ENCODE assay signal across 26 cellular contexts in genomic region chr22:27089303-27089702, GRCh38.
"Had no signal": no experiment of that assay in that cellular context is flagged by ENCODE, and none has a peak within 500 bp of the region (broad histone marks: within the 10 kb centered on the region; RNA-seq: fewer than 3 reads in every experiment).

No MANE protein-coding gene starts in this region.

- DNase-seq: activated B cell treated with CpG ODN at 0.5 μM for 24 hours; activated CD4-positive, alpha-beta T cell treated with anti-CD3 and anti-CD28 coated beads for 48 hours; activated CD4-positive, alpha-beta T cell treated with anti-CD3 and anti-CD28 coated beads, Interleukin-2, amount 50 U/mL, for 1 hour; activated CD4-positive, alpha-beta T cell treated with anti-CD3 and anti-CD28 coated beads, Interleukin-2, amount 50 U/mL, for 48 hours; activated CD8-positive, alpha-beta memory T cell treated with anti-CD3 and anti-CD28 coated beads for 24 hours; activated CD8-positive, alpha-beta T cell treated with anti-CD3 and anti-CD28 coated beads for 36 hours; activated gamma-delta T cell; activated naive CD4-positive, alpha-beta T cell; activated naive CD4-positive, alpha-beta T cell treated with anti-CD3 and anti-CD28 coated beads, Interleukin-2, amount 10 ng/mL, durations not matched to agents 7 days and 5 days; activated naive CD8-positive, alpha-beta T cell treated with anti-CD3 and anti-CD28 coated beads, Interleukin-2, amount 10 ng/mL, durations not matched to agents 7 days and 5 days; activated T-cell treated with anti-CD3 and anti-CD28 coated beads, Interleukin-2, amount 50 U/mL, for 48 hours; central memory CD4-positive, alpha-beta T cell; cerebellar nuclear complex; colonic mucosa; dorsolateral prefrontal cortex; effector memory CD4-positive, alpha-beta T cell; erythroblast; foreskin keratinocyte; gastrocnemius medialis; glutamatergic neuron; heart left ventricle; T-helper 17 cell; T1000; WERI-Rb-1 had no signal

- ATAC-seq: activated CD4-positive, CD25-positive, alpha-beta regulatory T cell treated with anti-CD3 and anti-CD28 coated beads, Interleukin-2, amount 50 U/mL, for 24 hours; activated CD8-positive, alpha-beta T cell treated with anti-CD3 and anti-CD28 coated beads for 36 hours; activated naive CD4-positive, alpha-beta T cell treated with anti-CD3 and anti-CD28 coated beads, Interleukin-2, amount 50 U/mL, for 72 hours; foreskin keratinocyte; gastrocnemius medialis; heart left ventricle; T-helper 17 cell had no signal
